In genomic region chr11:45339754-45340519, GRCh38 we compare ENCODE assay signal across 8 cellular contexts. TPM values are rescaled to one million over a fixed set of nuclear protein-coding genes. Genes with fewer than 3 reads are reported as not detected.
DNase-seq lines count a peak whose midpoint lies in the region; ATAC-seq and TF ChIP-seq lines count a peak whose summit lies in the region.

No MANE protein-coding gene starts in this region.

- no peaks in the 10 kb centered on the region for H3K36me3 Mint-ChIP-seq in IgD-negative memory B cell
- no peaks in the 10 kb centered on the region for H3K36me3 Mint-ChIP-seq in activated T-cell treated with anti-CD3 and anti-CD28 coated beads, Interleukin-2, amount 50 U/mL, for 24 hours (ENCODE audit: low read depth)
- no peaks in the 10 kb centered on the region for H3K36me3 Mint-ChIP-seq in naive thymus-derived CD4-positive, alpha-beta T cell
- no peaks in the 10 kb centered on the region for H3K36me3 Mint-ChIP-seq in stimulated activated effector memory CD8-positive, alpha-beta T cell treated with anti-CD3 and anti-CD28 coated beads, Interleukin-12 subunit alpha, Interleukin-12 subunit beta, amount 100 ng/mL, for 72 hours

- H3K27me3 ChIP-seq in Panc1 (ENCODE audit: control insufficient read depth, insufficient read depth, low read length): peaks cover 12% of the 10 kb centered on the region; the same call in 1 of the 2 replicates
- peaks cover 0 to 11% (median 2%) of the 10 kb centered on the region in 4 donors for H3K27me3 ChIP-seq in esophagus muscularis mucosa
- no peaks in the 10 kb centered on the region for H3K27me3 ChIP-seq in naive thymus-derived CD4-positive, alpha-beta T cell (ENCODE audit: control insufficient read depth in 2 of 2, insufficient read depth in 2 of 2, low read length in 2 of 2)

- H3K27ac ChIP-seq in Panc1 (ENCODE audit: low read length) (no peak overlapping the region), esophagus muscularis mucosa (replicated peaks in 1 of 4) (no peak overlapping the region)
- H3K27ac ChIP-seq in naive thymus-derived CD4-positive, alpha-beta T cell (ENCODE audit: low read depth, low read length): no peak overlapping the region

- TF ChIP-seq POLR2A in esophagus muscularis mucosa (IDR thresholded peaks at IDR 0.05; ENCODE audit: low read depth): no peak

- peak; percentile 95 for ATAC-seq in GM21723 (IDR thresholded peaks at IDR 0.05; ENCODE audit: unreplicated experiment)
- peak; percentile 98 for ATAC-seq in Panc1
- peak; percentile 100 for ATAC-seq in naive thymus-derived CD4-positive, alpha-beta T cell
- peak; percentile 96 for ATAC-seq in stimulated activated effector memory CD8-positive, alpha-beta T cell treated with anti-CD3 and anti-CD28 coated beads, Interleukin-12 subunit alpha, Interleukin-12 subunit beta, amount 100 ng/mL, for 72 hours

- DNase-seq in DMS79 treated with DMSO at 0.1 percent for 48 hours (lab: John Stamatoyannopoulos, UW): peak; percentile 63
- peak; percentile 50 for DNase-seq in Panc1 (ENCODE audit: low read depth, low spot score)
- DNase-seq in activated T-cell treated with anti-CD3 and anti-CD28 coated beads, Interleukin-2, amount 50 U/mL, for 24 hours: peak; percentile 96
- DNase-seq in esophagus muscularis mucosa (ENCODE audit: extremely low spot score): peak; percentile 97
- peak; percentile 79 to 92 (median 87) for DNase-seq in naive thymus-derived CD4-positive, alpha-beta T cell
- peak; percentile 96 to 97 for DNase-seq in stimulated activated effector memory CD8-positive, alpha-beta T cell treated with anti-CD3 and anti-CD28 coated beads, Interleukin-12 subunit alpha, Interleukin-12 subunit beta, amount 100 ng/mL, for 72 hours (ENCODE audit: low spot score in 2 of 2)

- 12% methylated on average over 26 of the region's 26 CpGs for WGBS in esophagus muscularis mucosa

- no TSS peak for BruUV-seq in Panc1 (replicated peaks; lab: Mats Ljungman, UMichigan)

- H3K36me3 ChIP-seq in Panc1 (ENCODE audit: control insufficient read depth, insufficient read depth, low read length): no peaks in the 10 kb centered on the region
- H3K36me3 ChIP-seq in esophagus muscularis mucosa: no peaks in the 10 kb centered on the region
- H3K36me3 ChIP-seq in naive thymus-derived CD4-positive, alpha-beta T cell (ENCODE audit: control insufficient read depth in 2 of 3, insufficient read depth in 3 of 3, low read length in 3 of 3): no peaks in the 10 kb centered on the region

- H3K9me3 ChIP-seq in Panc1 (ENCODE audit: control insufficient read depth, insufficient read depth, low read depth, low read length): no peaks in the 10 kb centered on the region
- no peaks in the 10 kb centered on the region for H3K9me3 ChIP-seq in esophagus muscularis mucosa
- no peaks in the 10 kb centered on the region for H3K9me3 ChIP-seq in naive thymus-derived CD4-positive, alpha-beta T cell (ENCODE audit: control insufficient read depth in 2 of 3, low read length in 3 of 3)

- no peaks in the 10 kb centered on the region for H3K4me1 ChIP-seq in Panc1 (ENCODE audit: control insufficient read depth, insufficient read depth, low read length)
- H3K4me1 ChIP-seq in esophagus muscularis mucosa: peaks cover 0 to 11% (median 10%) of the 10 kb centered on the region in 4 donors
- H3K4me1 ChIP-seq in naive thymus-derived CD4-positive, alpha-beta T cell (ENCODE audit: control insufficient read depth in 2 of 2, insufficient read depth in 2 of 2, low read length in 2 of 2): peaks cover 0 to 7% of the 10 kb centered on the region in 2 donors

- TF ChIP-seq CTCF in Panc1 (IDR thresholded peaks at IDR 0.05) (peak; percentile 95), esophagus muscularis mucosa (IDR thresholded peaks at IDR 0.05) (peak; percentile 85 to 93 (median 87))

- H3K27me3 Mint-ChIP-seq in IgD-negative memory B cell: peaks cover 5% of the 10 kb centered on the region
- H3K27me3 Mint-ChIP-seq in activated T-cell treated with anti-CD3 and anti-CD28 coated beads, Interleukin-2, amount 50 U/mL, for 24 hours: peaks cover 16% of the 10 kb centered on the region
- peaks cover 0 to 31% (median 2%) of the 10 kb centered on the region in 5 donors for H3K27me3 Mint-ChIP-seq in naive thymus-derived CD4-positive, alpha-beta T cell

- H3K4me3 ChIP-seq in Panc1 (ENCODE audit: low read depth in 2 of 2, low read length in 2 of 2): peak overlapping the region; percentile 4 to 35; a peak in 3 of 4 replicates
- H3K4me3 ChIP-seq in esophagus muscularis mucosa: peak overlapping the region in 3 of 4 donors; percentile 6 to 28 (median 11)
- H3K4me3 ChIP-seq in naive thymus-derived CD4-positive, alpha-beta T cell (ENCODE audit: low read length): peak overlapping the region; percentile 47

- peak overlapping the region; percentile 86 to 95 (median 93) for H3K4me3 Mint-ChIP-seq in IgD-negative memory B cell
- peak overlapping the region; percentile 70 for H3K4me3 Mint-ChIP-seq in activated T-cell treated with anti-CD3 and anti-CD28 coated beads, Interleukin-2, amount 50 U/mL, for 24 hours
- peak overlapping the region; percentile 39 to 86 (median 64) for H3K4me3 Mint-ChIP-seq in naive thymus-derived CD4-positive, alpha-beta T cell
- peak overlapping the region; percentile 64 for H3K4me3 Mint-ChIP-seq in stimulated activated effector memory CD8-positive, alpha-beta T cell treated with anti-CD3 and anti-CD28 coated beads, Interleukin-12 subunit alpha, Interleukin-12 subunit beta, amount 100 ng/mL, for 72 hours

- intact Hi-C loops in Panc1 (cut with micrococcal nuclease; ENCODE audit: unreplicated experiment): loop anchor here (2.0 to 10.0 kb wide), 2 partner anchors 405 to 431 kb away; no protein-coding TSS in a partner anchor
- intact Hi-C loops in esophagus muscularis mucosa (cut with DNase I): no loop called here
- intact Hi-C loops in naive thymus-derived CD4-positive, alpha-beta T cell (cut with micrococcal nuclease): loop anchor here (1.0 to 10.0 kb wide), 4 partner anchors 15 to 432 kb away; no protein-coding TSS in a partner anchor

- in situ Hi-C loops in Panc1 (cut with HindIII; ENCODE audit: low pct_unique_long_range_greater_than_20kb, low sequenced_read_pairs): loop anchor here (25.0 kb wide), 1 partner anchor 228 kb away; no protein-coding TSS in a partner anchor

- H3K4me1 Mint-ChIP-seq in IgD-negative memory B cell: peaks cover 6 to 15% (median 6%) of the 10 kb centered on the region in 3 donors
- peaks cover 13% of the 10 kb centered on the region for H3K4me1 Mint-ChIP-seq in activated T-cell treated with anti-CD3 and anti-CD28 coated beads, Interleukin-2, amount 50 U/mL, for 24 hours (ENCODE audit: low read depth)
- peaks cover 8 to 13% (median 11%) of the 10 kb centered on the region in 7 donors for H3K4me1 Mint-ChIP-seq in naive thymus-derived CD4-positive, alpha-beta T cell
- peaks cover 11% of the 10 kb centered on the region for H3K4me1 Mint-ChIP-seq in stimulated activated effector memory CD8-positive, alpha-beta T cell treated with anti-CD3 and anti-CD28 coated beads, Interleukin-12 subunit alpha, Interleukin-12 subunit beta, amount 100 ng/mL, for 72 hours

- POLR2A ChIA-PET in Panc1 (lab: Charles Lee): interaction anchor here (0.6 kb wide), 1 partner anchor 12 kb away, joined by 4 read pairs; no protein-coding TSS in a partner anchor
- POLR2A ChIA-PET in naive thymus-derived CD4-positive, alpha-beta T cell (lab: Charles Lee): no interaction called here

- peak overlapping the region; percentile 75 to 76 (median 75) for H3K27ac Mint-ChIP-seq in IgD-negative memory B cell
- peak overlapping the region; percentile 77 for H3K27ac Mint-ChIP-seq in activated T-cell treated with anti-CD3 and anti-CD28 coated beads, Interleukin-2, amount 50 U/mL, for 24 hours
- H3K27ac Mint-ChIP-seq in naive thymus-derived CD4-positive, alpha-beta T cell: peak overlapping the region in 2 of 9 donors; percentile 57 to 70
- H3K27ac Mint-ChIP-seq in stimulated activated effector memory CD8-positive, alpha-beta T cell treated with anti-CD3 and anti-CD28 coated beads, Interleukin-12 subunit alpha, Interleukin-12 subunit beta, amount 100 ng/mL, for 72 hours: no peak overlapping the region

- CTCF ChIA-PET in Panc1 (lab: Charles Lee): interaction anchor here (0.6 to 1.2 kb wide), 3 partner anchors 365 to 1249 kb away, joined by 3 to 9 read pairs (median 4); no protein-coding TSS in a partner anchor
- CTCF ChIA-PET in naive thymus-derived CD4-positive, alpha-beta T cell (lab: Charles Lee): interaction anchor here (0.6 to 1.9 kb wide), 7 partner anchors 9 to 1459 kb away, joined by 3 to 8 read pairs (median 3); partner anchors contain the start of gene ALKBH3

- no peak for TF ChIP-seq EP300 in esophagus muscularis mucosa (IDR thresholded peaks at IDR 0.05)

- H3K9me3 Mint-ChIP-seq in IgD-negative memory B cell: no peaks in the 10 kb centered on the region
- H3K9me3 Mint-ChIP-seq in activated T-cell treated with anti-CD3 and anti-CD28 coated beads, Interleukin-2, amount 50 U/mL, for 24 hours: no peaks in the 10 kb centered on the region
- peaks cover 0 to 2% (median 0%) of the 10 kb centered on the region in 11 donors for H3K9me3 Mint-ChIP-seq in naive thymus-derived CD4-positive, alpha-beta T cell
- no peaks in the 10 kb centered on the region for H3K9me3 Mint-ChIP-seq in stimulated activated effector memory CD8-positive, alpha-beta T cell treated with anti-CD3 and anti-CD28 coated beads, Interleukin-12 subunit alpha, Interleukin-12 subunit beta, amount 100 ng/mL, for 72 hours

RNA-seq across cellular contexts. Expression of gene SYT13, which starts 53.8 kb away (rescaled TPM):
- not detected for polyA plus RNA-seq in IgD-negative memory B cell
- total RNA-seq in Panc1 (2021; ENCODE audit: unreplicated experiment) (0.13 TPM), esophagus muscularis mucosa (under 1 TPM in 3 of 4 donors, not detected in 1; 0.23 to 0.83 (median 0.42) TPM)
- not detected for polyA plus RNA-seq in Panc1 (2012; ENCODE audit: insufficient read length)
- total RNA-seq in naive thymus-derived CD4-positive, alpha-beta T cell: not detected
- polyA plus RNA-seq in naive thymus-derived CD4-positive, alpha-beta T cell: not detected
